18 cellular contexts compared by ENCODE assay signal in the genomic region with DNA sequence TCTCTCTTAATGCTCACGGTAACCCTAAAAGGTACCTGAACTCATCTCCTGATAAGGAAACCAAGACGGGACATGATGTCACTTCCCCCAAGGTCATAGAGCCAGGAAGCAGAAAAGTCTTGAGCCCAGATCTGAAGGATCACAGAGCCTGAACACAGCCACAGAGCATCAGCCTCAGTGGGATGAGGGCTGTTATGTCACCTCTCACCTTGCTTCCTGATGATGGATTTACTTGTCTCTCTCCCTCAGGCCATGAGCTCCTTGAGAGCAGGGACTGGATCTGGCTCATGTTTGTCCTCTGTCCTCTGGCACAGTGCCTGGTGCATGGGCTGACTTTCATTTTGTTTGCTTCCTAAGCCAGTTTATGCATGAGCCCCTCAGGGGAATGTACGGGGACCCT. TPM values are rescaled to one million over a fixed set of nuclear protein-coding genes. Genes with fewer than 3 reads are reported as not detected.
DNase-seq lines count a peak whose midpoint lies in the region; ATAC-seq and TF ChIP-seq lines count a peak whose summit lies in the region.
"Had no signal": no experiment of that assay in that cellular context is flagged by ENCODE, and none has a peak within 500 bp of the region (broad histone marks: within the 10 kb centered on the region; RNA-seq: fewer than 3 reads in every experiment).

No MANE protein-coding gene starts in this region.

- H3K4me2 ChIP-seq in BLaER1 = 0 out of 2 replicates have a peak overlapping the region, but pooled peaks have one; percentile 2

- peaks cover 8% of the 10 kb centered on the region for H3K9me3 Mint-ChIP-seq in nephron progenitor cell
- no peaks in the 10 kb centered on the region for H3K9me3 Mint-ChIP-seq in naive thymus-derived CD8-positive, alpha-beta T cell
- H3K9me3 Mint-ChIP-seq in Calu3 (ENCODE audit: low read depth, unreplicated experiment) = peaks cover under 1% of the 10 kb centered on the region

- H3K27me3 Mint-ChIP-seq in nephron progenitor cell (ENCODE audit: low read depth, poor library complexity) (peaks cover 5% of the 10 kb centered on the region), Calu3 (ENCODE audit: unreplicated experiment) (no peaks in the 10 kb centered on the region)
- no peaks in the 10 kb centered on the region for H3K27me3 Mint-ChIP-seq in naive thymus-derived CD8-positive, alpha-beta T cell

- H4K20me1 ChIP-seq in BLaER1 = no peaks in the 10 kb centered on the region

- H3K27me3 ChIP-seq in BLaER1 (no peaks in the 10 kb centered on the region), adrenal gland (no peaks in the 10 kb centered on the region)

- TF ChIP-seq CTCF in adrenal gland (IDR thresholded peaks at IDR 0.05) = no peak
- TF ChIP-seq CTCF in mucosa of descending colon (IDR thresholded peaks at IDR 0.05) = no peak
- no peak for TF ChIP-seq CTCF in nephron progenitor cell (IDR thresholded peaks at IDR 0.05)
- TF ChIP-seq CTCF in Calu3 (IDR thresholded peaks at IDR 0.05; ENCODE audit: unreplicated experiment) = no peak

- no peak for ATAC-seq in mucosa of descending colon
- ATAC-seq in naive thymus-derived CD8-positive, alpha-beta T cell = no peak

- H3K9ac ChIP-seq in BLaER1 = no peak overlapping the region

- CTCF ChIA-PET in Calu3 (lab: Charles Lee) = interaction anchor here (0.6 kb wide), 1 partner anchor 434 kb away, joined by 4 read pairs; no protein-coding TSS in a partner anchor

- H3K36me3 Mint-ChIP-seq in nephron progenitor cell (ENCODE audit: low read depth) (peaks cover 8% of the 10 kb centered on the region), Calu3 (ENCODE audit: insufficient read depth, unreplicated experiment) (peaks cover 7% of the 10 kb centered on the region)
- peaks cover 0 to 3% (median 0%) of the 10 kb centered on the region in 3 donors for H3K36me3 Mint-ChIP-seq in naive thymus-derived CD8-positive, alpha-beta T cell

- intact Hi-C loops in adrenal gland (cut with DNase I) (loop anchor here in 1 of 2 donors (5.0 to 10.0 kb wide), 2 partner anchors 45 to 263 kb away; no protein-coding TSS in a partner anchor), mucosa of descending colon (cut with DNase I, micrococcal nuclease) (no loop called here), Calu3 (cut with micrococcal nuclease; ENCODE audit: unreplicated experiment) (no loop called here)

- peak; percentile 58 for DNase-seq in ELF-1 (ENCODE audit: low read depth, low spot score)
- peak in 6 of 7 donors; percentile 37 to 83 (median 56) for DNase-seq in adrenal gland
- peak in 2 of 3 donors; percentile 63 to 66 for DNase-seq in mucosa of descending colon
- DNase-seq in HuH-7 (ENCODE audit: low spot score) = no peak
- no peak for DNase-seq in nephron progenitor cell
- no peak for DNase-seq in naive thymus-derived CD8-positive, alpha-beta T cell
- no peak for DNase-seq in Calu3
- DNase-seq: amniotic stem cell; central memory CD4-positive, alpha-beta T cell; effector memory CD4-positive, alpha-beta T cell; GOT3; kidney; NCI-H345; stimulated activated CD4-positive, alpha-beta T cell treated with anti-CD3 and anti-CD28 coated beads, Interleukin-2, amount 100 ng/mL, for 48 hours had no signal

- H3K4me1 Mint-ChIP-seq in nephron progenitor cell = peaks cover 47% of the 10 kb centered on the region
- peaks cover 0 to 11% (median 3%) of the 10 kb centered on the region in 4 donors for H3K4me1 Mint-ChIP-seq in naive thymus-derived CD8-positive, alpha-beta T cell
- peaks cover 22% of the 10 kb centered on the region for H3K4me1 Mint-ChIP-seq in Calu3 (ENCODE audit: low read depth, unreplicated experiment)

- WGBS in adrenal gland, 4 donors = 30 to 41% (median 36%) methylated on average over 3 of the region's 3 CpGs

- H3K4me3 ChIP-seq in BLaER1 (no peak overlapping the region), adrenal gland (no peak overlapping the region), mucosa of descending colon (no peak overlapping the region)
- H3K4me3 ChIP-seq: thoracic aorta had no signal

- H3K36me3 ChIP-seq in BLaER1 (no peaks in the 10 kb centered on the region), adrenal gland (replicated peaks in 1 of 2) (no peaks in the 10 kb centered on the region), mucosa of descending colon (ENCODE audit: low read depth) (no peaks in the 10 kb centered on the region)
- H3K36me3 ChIP-seq: thoracic aorta had no signal

- no peak for TF ChIP-seq POLR2A in adrenal gland (IDR thresholded peaks at IDR 0.05)

- POLR2A ChIA-PET in naive thymus-derived CD8-positive, alpha-beta T cell (lab: Charles Lee) = no interaction called here

- H3K9me3 ChIP-seq in BLaER1 (no peaks in the 10 kb centered on the region), adrenal gland (replicated peaks in 1 of 3) (no peaks in the 10 kb centered on the region), mucosa of descending colon (no peaks in the 10 kb centered on the region)
- H3K9me3 ChIP-seq: thoracic aorta had no signal

- H3K4me1 ChIP-seq in BLaER1 (peaks cover 5% of the 10 kb centered on the region; the same call in 1 of the 2 replicates), adrenal gland (replicated peaks in 1 of 2) (peaks cover 1 to 9% of the 10 kb centered on the region in 2 donors), mucosa of descending colon (ENCODE audit: low read depth) (peaks cover 35% of the 10 kb centered on the region)

- H3K4me3 Mint-ChIP-seq in nephron progenitor cell (no peak overlapping the region), Calu3 (ENCODE audit: low read depth, unreplicated experiment) (no peak overlapping the region)
- H3K4me3 Mint-ChIP-seq in naive thymus-derived CD8-positive, alpha-beta T cell = no peak overlapping the region
- H3K4me3 Mint-ChIP-seq: T-helper 1 cell treated with Interleukin-12 subunit alpha and Interleukin-12 subunit beta and Interleukin-4 antibody, amounts not matched to agents 30 μg/mL and 1 μg/mL, for 36 hours had no signal

- H3K27ac Mint-ChIP-seq in nephron progenitor cell = no peak overlapping the region
- H3K27ac Mint-ChIP-seq in naive thymus-derived CD8-positive, alpha-beta T cell = no peak overlapping the region
- no peak overlapping the region for H3K27ac Mint-ChIP-seq in Calu3 (ENCODE audit: unreplicated experiment)
- H3K27ac Mint-ChIP-seq: activated T-helper 2 cell treated with anti-CD3 and anti-CD28 coated beads, Interferon-gamma antibody, Interleukin-2, Interleukin-4, amounts not matched to agents 10 μg/mL and 5 μg/mL and 100 μg/mL, durations not matched to agents 14 hours and 24 hours and 36 hours; T-helper 1 cell treated with Interleukin-12 subunit alpha and Interleukin-12 subunit beta and Interleukin-4 antibody, amounts not matched to agents 30 μg/mL and 1 μg/mL, for 36 hours had no signal

- no TSS peak for BruUV-seq in Calu3 (replicated peaks; lab: Mats Ljungman, UMichigan)

- no peak overlapping the region for H3K27ac ChIP-seq in BLaER1
- no peak overlapping the region for H3K27ac ChIP-seq in adrenal gland
- H3K27ac ChIP-seq: thoracic aorta had no signal

RNA-seq across cellular contexts. Expression of gene SERTAD2, which starts 54.2 kb away (rescaled TPM):
- total RNA-seq in adrenal gland (10 to 100 TPM in 6 of 8 donors, 1 to 10 TPM in 2; 6.5 to 15.8 (median 13.0) TPM), mucosa of descending colon (10 to 100 TPM; 17.3 to 20.6 (median 20.6) TPM), Calu3 (2022) (19.2 and 19.4 TPM in 2 replicates)
- polyA plus RNA-seq in adrenal gland = 10 to 100 TPM in 1 of 3 donors, 1 to 10 TPM in 2; 5.1 to 18.3 (median 9.5) TPM
- 10 to 100 TPM; 33.0 to 34.5 TPM for total RNA-seq in naive thymus-derived CD8-positive, alpha-beta T cell
- polyA plus RNA-seq in naive thymus-derived CD8-positive, alpha-beta T cell = 1 to 10 TPM; 5.5 to 9.2 (median 6.1) TPM

Comparison
In these comparisons a context has a peak if more than half of its experiments do, and no peak if none do; other contexts are left out.
1. DNase-seq: peak in ELF-1 (single experiment), adrenal gland (6 of 7) and mucosa of descending colon (2 of 3); none in HuH-7 (single experiment), nephron progenitor cell (single experiment), naive thymus-derived CD8-positive, alpha-beta T cell (0 of 10) and Calu3 (single experiment).